8 cellular contexts compared by ENCODE assay signal in genomic region chr4:89838005-89838404, GRCh38. TPM values are rescaled to one million over a fixed set of nuclear protein-coding genes. Genes with fewer than 3 reads are reported as not detected.
DNase-seq lines count a peak whose midpoint lies in the region; ATAC-seq lines count a peak whose summit lies in the region.

No MANE protein-coding gene starts in this region.

- peaks cover 27% of the 10 kb centered on the region for H3K27me3 ChIP-seq in H7 (ENCODE audit: control insufficient read depth, insufficient read depth, low read length)

- no peaks in the 10 kb centered on the region for H3K36me3 ChIP-seq in H7 (replicated peaks; ENCODE audit: control insufficient read depth, insufficient read depth, low read length)

- H3K9me3 Mint-ChIP-seq in activated T-helper 2 cell treated with anti-CD3 and anti-CD28 coated beads, Interferon-gamma antibody, Interleukin-2, Interleukin-4, amounts not matched to agents 10 μg/mL and 5 μg/mL and 100 μg/mL, durations not matched to agents 14 hours and 24 hours and 36 hours, result no peaks in the 10 kb centered on the region

- H3K9me3 ChIP-seq in iPS-18c (ENCODE audit: control insufficient read depth, insufficient read depth, low read length), result no peaks in the 10 kb centered on the region

- peak overlapping the region; percentile 70 for H3K4me3 Mint-ChIP-seq in activated T-helper 2 cell treated with anti-CD3 and anti-CD28 coated beads, Interferon-gamma antibody, Interleukin-2, Interleukin-4, amounts not matched to agents 10 μg/mL and 5 μg/mL and 100 μg/mL, durations not matched to agents 14 hours and 24 hours and 36 hours (ENCODE audit: low read depth)

- H3K27ac Mint-ChIP-seq in activated T-helper 2 cell treated with anti-CD3 and anti-CD28 coated beads, Interferon-gamma antibody, Interleukin-2, Interleukin-4, amounts not matched to agents 10 μg/mL and 5 μg/mL and 100 μg/mL, durations not matched to agents 14 hours and 24 hours and 36 hours, result no peak overlapping the region

- H3K4me1 Mint-ChIP-seq in activated T-helper 2 cell treated with anti-CD3 and anti-CD28 coated beads, Interferon-gamma antibody, Interleukin-2, Interleukin-4, amounts not matched to agents 10 μg/mL and 5 μg/mL and 100 μg/mL, durations not matched to agents 14 hours and 24 hours and 36 hours (ENCODE audit: low read depth), result peaks cover 20% of the 10 kb centered on the region

- H3K36me3 Mint-ChIP-seq in activated T-helper 2 cell treated with anti-CD3 and anti-CD28 coated beads, Interferon-gamma antibody, Interleukin-2, Interleukin-4, amounts not matched to agents 10 μg/mL and 5 μg/mL and 100 μg/mL, durations not matched to agents 14 hours and 24 hours and 36 hours (ENCODE audit: low read depth), result peaks cover 5% of the 10 kb centered on the region

- peak; percentile 9 for DNase-seq in AG20443 (ENCODE audit: low spot score)
- peak; percentile 30 for DNase-seq in H7
- no peak for DNase-seq in activated T-helper 2 cell treated with anti-CD3 and anti-CD28 coated beads, Interferon-gamma antibody, Interleukin-2, Interleukin-4, amounts not matched to agents 10 μg/mL and 5 μg/mL and 100 μg/mL, durations not matched to agents 14 hours and 24 hours and 36 hours (ENCODE audit: low spot score)
- peak in 6 of 49 donors; percentile 18 to 57 (median 33) for DNase-seq in substantia nigra (lab: John Stamatoyannopoulos, UW)
- DNase-seq in stimulated activated CD8-positive, alpha-beta memory T cell treated with anti-CD3 and anti-CD28 coated beads, Interleukin-4, amount 100 ng/mL, for 48 hours, result no peak
- no peak for DNase-seq in NCI-H146 treated with DMSO at 0.1 percent for 48 hours (lab: John Stamatoyannopoulos, UW; ENCODE audit: unreplicated experiment)

- H3K27ac ChIP-seq in substantia nigra (ENCODE audit: low read depth, low read length, poor library complexity, severe bottlenecking), result peak overlapping the region; percentile 88

- peak overlapping the region; percentile 77 for H3K4me3 ChIP-seq in H7 (ENCODE audit: insufficient read depth, low read depth, low read length)
- H3K4me3 ChIP-seq in iPS-18c (ENCODE audit: insufficient read depth, low read depth, low read length), result peak overlapping the region; percentile 80

- intact Hi-C loops in activated T-helper 2 cell treated with anti-CD3 and anti-CD28 coated beads, Interferon-gamma antibody, Interleukin-2, Interleukin-4, amounts not matched to agents 10 μg/mL and 5 μg/mL and 100 μg/mL, durations not matched to agents 14 hours and 24 hours and 36 hours (cut with micrococcal nuclease), result loop anchor here (5.0 to 10.0 kb wide), 5 partner anchors 59 to 543 kb away; partner anchors contain the start of gene CCSER1

- no peak for ATAC-seq in GM19351 (IDR thresholded peaks at IDR 0.05; ENCODE audit: unreplicated experiment)

- peaks cover 66% of the 10 kb centered on the region for H3K27me3 Mint-ChIP-seq in activated T-helper 2 cell treated with anti-CD3 and anti-CD28 coated beads, Interferon-gamma antibody, Interleukin-2, Interleukin-4, amounts not matched to agents 10 μg/mL and 5 μg/mL and 100 μg/mL, durations not matched to agents 14 hours and 24 hours and 36 hours (ENCODE audit: low read depth)

RNA-seq across cellular contexts. Expression of gene SNCA, which starts 1.0 kb away (rescaled TPM):
- 2.9 and 3.3 TPM in 2 replicates for total RNA-seq in H7 (2014; rRNA removed; shearing (Covaris generic))
- total RNA-seq in activated T-helper 2 cell treated with anti-CD3 and anti-CD28 coated beads, Interferon-gamma antibody, Interleukin-2, Interleukin-4, amounts not matched to agents 10 μg/mL and 5 μg/mL and 100 μg/mL, durations not matched to agents 14 hours and 24 hours and 36 hours, result 0.39 and 0.44 TPM in 2 replicates

RNA-seq across cellular contexts. Expression of gene MMRN1, which starts 56.6 kb away (rescaled TPM):
- 0.03 TPM in 1 of 2 replicates, not detected in the other for total RNA-seq in H7 (2014; rRNA removed; shearing (Covaris generic))
- not detected in 2 replicates for total RNA-seq in activated T-helper 2 cell treated with anti-CD3 and anti-CD28 coated beads, Interferon-gamma antibody, Interleukin-2, Interleukin-4, amounts not matched to agents 10 μg/mL and 5 μg/mL and 100 μg/mL, durations not matched to agents 14 hours and 24 hours and 36 hours

Comparison
In these comparisons a context has a peak if more than half of its experiments do, and no peak if none do; other contexts are left out.
1. DNase-seq: peak in AG20443 (single experiment) and H7 (single experiment); none in activated T-helper 2 cell treated with anti-CD3 and anti-CD28 coated beads, Interferon-gamma antibody, Interleukin-2, Interleukin-4, amounts not matched to agents 10 μg/mL and 5 μg/mL and 100 μg/mL, durations not matched to agents 14 hours and 24 hours and 36 hours (single experiment), stimulated activated CD8-positive, alpha-beta memory T cell treated with anti-CD3 and anti-CD28 coated beads, Interleukin-4, amount 100 ng/mL, for 48 hours (single experiment) and NCI-H146 treated with DMSO at 0.1 percent for 48 hours (single experiment).